In the genomic region with DNA sequence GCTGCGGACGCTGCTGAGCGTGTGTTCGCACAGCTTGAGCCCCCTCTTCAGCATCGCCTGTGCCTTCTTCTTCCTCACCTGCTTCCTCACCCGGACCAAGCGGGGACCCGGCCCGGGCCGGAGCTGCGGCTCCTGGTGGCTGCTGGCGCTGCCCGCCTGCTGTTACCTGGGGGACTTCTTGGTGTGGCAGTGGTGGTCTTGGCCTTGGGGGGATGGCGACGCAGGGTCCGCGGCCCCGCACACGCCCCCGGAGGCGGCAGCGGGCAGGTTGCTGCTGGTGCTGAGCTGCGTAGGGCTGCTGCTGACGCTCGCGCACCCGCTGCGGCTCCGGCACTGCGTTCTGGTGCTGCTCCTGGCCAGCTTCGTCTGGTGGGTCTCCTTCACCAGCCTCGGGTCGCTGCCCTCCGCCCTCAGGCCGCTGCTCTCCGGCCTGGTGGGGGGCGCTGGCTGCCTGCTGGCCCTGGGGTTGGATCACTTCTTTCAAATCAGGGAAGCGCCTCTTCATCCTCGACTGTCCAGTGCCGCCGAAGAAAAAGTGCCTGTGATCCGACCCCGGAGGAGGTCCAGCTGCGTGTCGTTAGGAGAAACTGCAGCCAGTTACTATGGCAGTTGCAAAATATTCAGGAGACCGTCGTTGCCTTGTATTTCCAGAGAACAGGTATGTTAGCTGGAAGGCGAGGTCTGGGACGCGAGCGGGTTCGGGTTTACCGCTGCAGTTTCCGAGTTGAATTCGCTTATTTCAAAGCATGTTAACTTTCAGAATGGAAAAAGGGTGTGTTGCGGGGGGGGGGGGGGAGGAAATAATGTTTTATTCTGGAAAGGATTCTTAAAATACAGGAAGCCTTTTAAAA, we compare ENCODE assay signal across 8 cellular contexts. TPM values are rescaled to one million over a fixed set of nuclear protein-coding genes. Genes with fewer than 3 reads are reported as not detected.
DNase-seq lines count a peak whose midpoint lies in the region; ATAC-seq and TF ChIP-seq lines count a peak whose summit lies in the region.

No MANE protein-coding gene starts in this region.

- H3K27ac Mint-ChIP-seq in endodermal cell, result peak overlapping the region; percentile 31

- H3K4me3 ChIP-seq in endodermal cell (ENCODE audit: low read length) (peak overlapping the region; percentile 90), thoracic aorta (peak overlapping the region; percentile 91)

- H3K27ac ChIP-seq in endodermal cell (ENCODE audit: low read depth, low read length), result peak overlapping the region; percentile 80
- peak overlapping the region; percentile 84 to 86 for H3K27ac ChIP-seq in thoracic aorta

- no peaks in the 10 kb centered on the region for H3K9me3 ChIP-seq in endodermal cell (ENCODE audit: control insufficient read depth, low read length)
- H3K9me3 ChIP-seq in thoracic aorta, result no peaks in the 10 kb centered on the region

- peak overlapping the region; percentile 75 for H3K4me3 Mint-ChIP-seq in endodermal cell

- H3K4me1 Mint-ChIP-seq in endodermal cell, result peaks cover 17% of the 10 kb centered on the region

- WGBS in endodermal cell (ENCODE audit: insufficient coverage in 1 of 2, insufficient read length in 1 of 2), 2 experiments, result 0% methylated on average over 28 to 56 of the region's 56 CpGs

- H3K9ac ChIP-seq in endodermal cell (ENCODE audit: extremely low read depth, low read length, poor library complexity, severe bottlenecking), result peak overlapping the region; percentile 60

- TF ChIP-seq CTCF in endodermal cell (conservative IDR thresholded peaks at IDR 0.05) (peak; percentile 56), thoracic aorta (IDR thresholded peaks at IDR 0.05) (peak; percentile 19)

- H3K27me3 Mint-ChIP-seq in endodermal cell (ENCODE audit: insufficient read depth), result peaks cover 38% of the 10 kb centered on the region

- no peaks in the 10 kb centered on the region for H3K9me3 Mint-ChIP-seq in endodermal cell

- DNase-seq in DMS 273 (lab: John Stamatoyannopoulos, UW; ENCODE audit: unreplicated experiment) (peak; percentile 61), DMS 273 treated with DMSO at 0.1 percent for 48 hours (lab: John Stamatoyannopoulos, UW) (no peak), NCI-H1930 (lab: John Stamatoyannopoulos, UW) (peak; percentile 28 to 37), endodermal cell (peak; percentile 84), myocyte (ENCODE audit: low read depth) (peak; percentile 3), thoracic aorta (ENCODE audit: low spot score) (no peak)
- peak; percentile 19 to 24 for DNase-seq in activated CD8-positive, alpha-beta memory T cell treated with anti-CD3 and anti-CD28 coated beads for 1 hour (ENCODE audit: extremely low read depth in 1 of 2, low read depth in 1 of 2)

- ATAC-seq in HG02623 (IDR thresholded peaks at IDR 0.05; ENCODE audit: unreplicated experiment) (peak; percentile 35), thoracic aorta (ENCODE audit: insufficient number of reproducible peaks, low FRiP score, low read depth) (no peak)

- H3K4me1 ChIP-seq in endodermal cell (ENCODE audit: control insufficient read depth, insufficient read depth, low read length) (no peaks in the 10 kb centered on the region), thoracic aorta (ENCODE audit: control insufficient read depth in 1 of 2, low read depth in 2 of 2) (peaks cover 10 to 32% of the 10 kb centered on the region in 2 donors)

- H3K27me3 ChIP-seq in endodermal cell (ENCODE audit: control insufficient read depth, insufficient read depth, low read length, poor library complexity, severe bottlenecking) (peaks cover 38% of the 10 kb centered on the region), thoracic aorta (replicated peaks; ENCODE audit: insufficient read depth) (no peaks in the 10 kb centered on the region)

- H3K36me3 ChIP-seq in endodermal cell (ENCODE audit: control insufficient read depth, insufficient read depth, low read length), result no peaks in the 10 kb centered on the region
- H3K36me3 ChIP-seq in thoracic aorta, result no peaks in the 10 kb centered on the region

- H3K36me3 Mint-ChIP-seq in endodermal cell (ENCODE audit: low read depth), result no peaks in the 10 kb centered on the region

RNA-seq across cellular contexts. Expression of a gene that starts 1.0 kb away (rescaled TPM):
- total RNA-seq in endodermal cell, result 10 to 100 TPM in 1 of 2 donors, 1 to 10 TPM in 1; 9.4 to 11.7 TPM
- 13.4 TPM for polyA plus RNA-seq in endodermal cell (2013, experiment 1 of 2)
- 14.0 TPM for polyA plus RNA-seq in endodermal cell (2013, experiment 2 of 2)
- total RNA-seq in myocyte, result 0.03 TPM in 1 of 2 replicates, not detected in the other
- polyA plus RNA-seq in myocyte (2012), result not detected
- 10 to 100 TPM; 21.6 to 24.0 TPM for total RNA-seq in thoracic aorta

Comparison
In these comparisons a context has a peak if more than half of its experiments do, and no peak if none do; other contexts are left out.
1. DNase-seq: peak in DMS 273 (single experiment), NCI-H1930 (2 of 2), activated CD8-positive, alpha-beta memory T cell treated with anti-CD3 and anti-CD28 coated beads for 1 hour (2 of 2), endodermal cell (single experiment) and myocyte (single experiment); none in DMS 273 treated with DMSO at 0.1 percent for 48 hours (single experiment) and thoracic aorta (single experiment).
2. RNA of a gene that starts 1.0 kb away (total RNA-seq): 21.6 to 24.0 TPM in thoracic aorta and 9.4 to 11.7 TPM in endodermal cell; 0.03 TPM in myocyte; every median in the first group is over 10 times any median in the second.